10 cellular contexts compared by ENCODE assay signal in the genomic region with DNA sequence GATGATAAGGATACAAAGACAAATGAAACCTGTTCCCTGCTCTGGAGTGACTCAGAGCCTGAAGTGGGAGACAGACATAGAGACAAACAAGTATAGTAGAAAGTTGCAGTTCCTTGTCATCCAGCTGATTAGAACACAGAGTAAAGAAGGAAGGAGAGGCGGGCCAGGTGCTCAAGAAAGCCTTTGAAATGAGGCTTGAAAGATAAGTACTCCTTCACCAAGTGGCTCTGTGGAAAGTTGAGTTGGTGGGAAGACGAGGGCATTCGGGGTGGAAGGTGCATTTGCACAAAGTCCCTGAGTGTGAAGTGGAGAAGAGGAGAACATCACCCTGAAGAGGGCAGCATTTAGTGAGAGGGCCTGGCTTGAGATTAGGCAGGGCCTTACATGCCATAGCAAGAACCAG. TPM values are rescaled to one million over a fixed set of nuclear protein-coding genes. Genes with fewer than 3 reads are reported as not detected.
DNase-seq lines count a peak whose midpoint lies in the region; ATAC-seq and TF ChIP-seq lines count a peak whose summit lies in the region.
"Had no signal": no experiment of that assay in that cellular context is flagged by ENCODE, and none has a peak within 500 bp of the region (broad histone marks: within the 10 kb centered on the region; RNA-seq: fewer than 3 reads in every experiment).

No MANE protein-coding gene starts in this region.

- no peak overlapping the region for H3K27ac ChIP-seq in trophoblast cell (ENCODE audit: low read depth, low read length)
- H3K27ac ChIP-seq: transverse colon had no signal

- no peak overlapping the region for H2AFZ ChIP-seq in trophoblast cell (ENCODE audit: insufficient read depth, low read length, poor library complexity)

- no peaks in the 10 kb centered on the region for H3K36me3 Mint-ChIP-seq in chondrocyte (ENCODE audit: low read depth)

- no peak overlapping the region for H2BK12ac ChIP-seq in trophoblast cell (ENCODE audit: low read length)

- H3K27me3 ChIP-seq in trophoblast cell (ENCODE audit: insufficient read depth, low read length), result no peaks in the 10 kb centered on the region
- H3K27me3 ChIP-seq: transverse colon had no signal

- H3K79me1 ChIP-seq in trophoblast cell (ENCODE audit: low read length), result no peaks in the 10 kb centered on the region

- H2AK5ac ChIP-seq in trophoblast cell (ENCODE audit: low read length), result no peak overlapping the region

- ATAC-seq in GM21786 (IDR thresholded peaks at IDR 0.05; ENCODE audit: unreplicated experiment) (no peak), GM18873 (IDR thresholded peaks at IDR 0.05; ENCODE audit: low FRiP score, unreplicated experiment) (no peak)
- ATAC-seq: T-helper 17 cell had no signal

- no peak overlapping the region for H3K4me3 Mint-ChIP-seq in chondrocyte (ENCODE audit: unreplicated experiment)
- H3K4me3 Mint-ChIP-seq: T-helper 17 cell had no signal

- H3K18ac ChIP-seq in trophoblast cell (ENCODE audit: low read length), result no peak overlapping the region

- no peak overlapping the region for H2BK120ac ChIP-seq in trophoblast cell (ENCODE audit: insufficient read depth, low read length, poor library complexity)

- H4K8ac ChIP-seq in trophoblast cell (ENCODE audit: low read depth, low read length), result no peak overlapping the region

- peak overlapping the region; percentile 29 for H3K4ac ChIP-seq in trophoblast cell (ENCODE audit: low read depth, low read length)

- H4K12ac ChIP-seq in trophoblast cell (ENCODE audit: low read depth, low read length), result no peak overlapping the region

- no peak overlapping the region for H3K4me2 ChIP-seq in trophoblast cell (ENCODE audit: low read length)

- peaks cover 2% of the 10 kb centered on the region in 2 experiments for H3K4me1 ChIP-seq in trophoblast cell (ENCODE audit: control insufficient read depth in 1 of 2, insufficient read depth in 2 of 2, low read length in 2 of 2)
- H3K4me1 ChIP-seq: transverse colon had no signal

- no peak overlapping the region for H3K9ac ChIP-seq in trophoblast cell (ENCODE audit: low read length)

- H3K9me3 ChIP-seq in trophoblast cell (ENCODE audit: insufficient read depth, low read depth, low read length), result no peaks in the 10 kb centered on the region
- H3K9me3 ChIP-seq: transverse colon had no signal

- H4K91ac ChIP-seq in trophoblast cell (ENCODE audit: low read depth, low read length), result no peak overlapping the region

- DNase-seq in GM03348 (ENCODE audit: low spot score) (peak; percentile 5), LHCN-M2 (ENCODE audit: low read depth) (peak; percentile 3), chondrocyte (ENCODE audit: low spot score) (no peak), trophoblast cell (peak in 1 of 2 donors; percentile 45)
- no peak for DNase-seq in activated CD4-positive, alpha-beta T cell treated with anti-CD3 and anti-CD28 coated beads for 4 hours
- DNase-seq: NCI-H1048, T-helper 17 cell, transverse colon had no signal

- no peaks in the 10 kb centered on the region for H3K4me1 Mint-ChIP-seq in chondrocyte (ENCODE audit: low read depth)

- H3K36me3 ChIP-seq in trophoblast cell (ENCODE audit: control insufficient read depth in 1 of 2, insufficient read depth in 2 of 2, low read length in 2 of 2), result no peaks in the 10 kb centered on the region
- H3K36me3 ChIP-seq: transverse colon had no signal

- no CpG with 5 or more reads among the region's 3 CpGs for WGBS in trophoblast cell (ENCODE audit: extremely low coverage, insufficient coverage, insufficient read length)

- no peak overlapping the region for H2BK5ac ChIP-seq in trophoblast cell (ENCODE audit: low read depth, low read length, poor library complexity)

- peaks cover 1% of the 10 kb centered on the region for H3K27me3 Mint-ChIP-seq in chondrocyte (ENCODE audit: low read depth)

- H3K23ac ChIP-seq in trophoblast cell (ENCODE audit: low read length), result no peak overlapping the region

- H3K79me2 ChIP-seq in trophoblast cell (ENCODE audit: control insufficient read depth, insufficient read depth, low read length, poor library complexity), result peaks cover 3% of the 10 kb centered on the region

- H3K9me3 Mint-ChIP-seq in chondrocyte (ENCODE audit: low read depth), result no peaks in the 10 kb centered on the region

- H3K14ac ChIP-seq in trophoblast cell (ENCODE audit: low read length), result no peak overlapping the region

- TF ChIP-seq CTCF in chondrocyte (IDR thresholded peaks at IDR 0.05), result peak; percentile 32

- H3K27ac Mint-ChIP-seq in chondrocyte (ENCODE audit: unreplicated experiment), result no peak overlapping the region
- H3K27ac Mint-ChIP-seq: T-helper 17 cell had no signal

- H3K4me3 ChIP-seq in trophoblast cell (ENCODE audit: low read depth, low read length), result no peak overlapping the region
- H3K4me3 ChIP-seq: transverse colon had no signal

RNA-seq across cellular contexts. Expression of a gene that starts 17.0 kb away (rescaled TPM):
- total RNA-seq in LHCN-M2 (2014; rRNA removed), result not detected in 2 replicates
- not detected for polyA plus RNA-seq in LHCN-M2 (2012)
- total RNA-seq in chondrocyte, result 3.0 to 4.1 TPM (median 3.8 TPM) in 3 replicates
- 7.1 and 7.9 TPM in 2 replicates for polyA plus RNA-seq in trophoblast cell (2013)

Comparison
In these comparisons a context has a peak if more than half of its experiments do, and no peak if none do; other contexts are left out.
1. DNase-seq: peak in GM03348 (single experiment) and LHCN-M2 (single experiment); none in chondrocyte (single experiment) and activated CD4-positive, alpha-beta T cell treated with anti-CD3 and anti-CD28 coated beads for 4 hours (0 of 2).